12 cellular contexts compared by ENCODE assay signal in the genomic region with DNA sequence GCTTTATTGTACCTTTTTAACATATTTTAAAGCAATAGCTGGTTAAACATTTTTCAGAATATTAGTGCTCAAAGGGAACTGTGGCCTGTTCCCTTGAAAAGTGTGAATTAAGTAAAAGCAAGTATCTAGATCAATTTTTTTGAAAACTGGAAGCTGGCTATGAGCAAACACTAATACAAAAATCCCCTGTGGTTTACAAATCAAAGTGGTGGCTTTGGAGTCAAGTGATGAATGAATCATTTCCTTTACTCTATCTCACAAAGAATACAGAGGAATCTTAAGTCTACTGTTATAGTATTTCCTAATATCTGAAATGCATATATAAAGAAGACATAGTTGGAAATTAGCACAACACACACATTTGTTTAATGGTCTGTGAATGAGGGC.
A peak's percentile ranks its signal among the peaks of the same experiment; 100 is the strongest.
DNase-seq lines count a peak whose midpoint lies in the region; ATAC-seq and TF ChIP-seq lines count a peak whose summit lies in the region.
"Had no signal": no experiment of that assay in that cellular context is flagged by ENCODE, and none has a peak within 500 bp of the region (broad histone marks: within the 10 kb centered on the region; RNA-seq: fewer than 3 reads in every experiment).

No MANE protein-coding gene starts in this region.

- no peak for TF ChIP-seq POLR2A in tibial nerve (IDR thresholded peaks at IDR 0.05)

- H3K9me3 Mint-ChIP-seq in activated CD8-positive, alpha-beta T cell treated with anti-CD3 and anti-CD28 coated beads for 36 hours, result peaks cover 1% of the 10 kb centered on the region

- H3K9me3 ChIP-seq in tibial nerve, result peaks cover 0 to 10% (median 0%) of the 10 kb centered on the region in 4 donors
- H3K9me3 ChIP-seq: pancreas had no signal

- H3K4me1 ChIP-seq in tibial nerve, result no peaks in the 10 kb centered on the region
- H3K4me1 ChIP-seq: pancreas had no signal

- peaks cover 11% of the 10 kb centered on the region for H3K4me1 Mint-ChIP-seq in activated CD8-positive, alpha-beta T cell treated with anti-CD3 and anti-CD28 coated beads for 36 hours (ENCODE audit: low read depth)

- CTCF ChIA-PET in activated CD8-positive, alpha-beta T cell treated with anti-CD3 and anti-CD28 coated beads for 36 hours (lab: Charles Lee), result interaction anchor here (2.3 kb wide), 1 partner anchor 59 kb away, joined by 6 read pairs; no protein-coding TSS in a partner anchor

- H3K27ac Mint-ChIP-seq in activated CD8-positive, alpha-beta T cell treated with anti-CD3 and anti-CD28 coated beads for 36 hours, result peak overlapping the region; percentile 40

- TF ChIP-seq CTCF in activated CD8-positive, alpha-beta T cell treated with anti-CD3 and anti-CD28 coated beads for 36 hours (IDR thresholded peaks at IDR 0.05), result no peak
- TF ChIP-seq CTCF in tibial nerve (IDR thresholded peaks at IDR 0.05), result no peak

- intact Hi-C loops in activated CD8-positive, alpha-beta T cell treated with anti-CD3 and anti-CD28 coated beads for 36 hours (cut with micrococcal nuclease), result loop anchor here (5.0 kb wide), 1 partner anchor 53 kb away; no protein-coding TSS in a partner anchor

- ATAC-seq in GM19372 (IDR thresholded peaks at IDR 0.05; ENCODE audit: low read depth, unreplicated experiment) (peak; percentile 63), HG03064 (IDR thresholded peaks at IDR 0.05; ENCODE audit: low read depth, unreplicated experiment) (peak; percentile 69), esophagus mucosa (no peak)
- peak; percentile 85 for ATAC-seq in activated CD8-positive, alpha-beta T cell treated with anti-CD3 and anti-CD28 coated beads for 36 hours
- ATAC-seq: pancreas had no signal

- H3K27me3 ChIP-seq in tibial nerve, result no peaks in the 10 kb centered on the region
- H3K27me3 ChIP-seq: pancreas had no signal

- H3K4me3 Mint-ChIP-seq in activated CD8-positive, alpha-beta T cell treated with anti-CD3 and anti-CD28 coated beads for 36 hours, result no peak overlapping the region

- no peak for TF ChIP-seq EP300 in tibial nerve (IDR thresholded peaks at IDR 0.05)

- no peak overlapping the region for H3K4me3 ChIP-seq in tibial nerve
- H3K4me3 ChIP-seq: pancreas had no signal

- DNase-seq in A172 (ENCODE audit: low spot score), result peak; percentile 51
- no peak for DNase-seq in activated CD8-positive, alpha-beta T cell treated with anti-CD3 and anti-CD28 coated beads for 36 hours
- DNase-seq in tibial nerve (ENCODE audit: low spot score in 2 of 2), result no peak
- no peak for DNase-seq in activated effector memory CD4-positive, alpha-beta T cell treated with anti-CD3 and anti-CD28 coated beads, Interleukin-2, amount 50 U/mL, for 16 hours
- no peak for DNase-seq in GDM1 (lab: John Stamatoyannopoulos, UW)
- DNase-seq: amygdala, kidney glomerular epithelial cell, pancreas, WERI-Rb-1 had no signal

- no peaks in the 10 kb centered on the region for H3K36me3 Mint-ChIP-seq in activated CD8-positive, alpha-beta T cell treated with anti-CD3 and anti-CD28 coated beads for 36 hours (ENCODE audit: low read depth)

- peaks cover 16% of the 10 kb centered on the region for H3K27me3 Mint-ChIP-seq in activated CD8-positive, alpha-beta T cell treated with anti-CD3 and anti-CD28 coated beads for 36 hours

- POLR2A ChIA-PET in activated CD8-positive, alpha-beta T cell treated with anti-CD3 and anti-CD28 coated beads for 36 hours (lab: Charles Lee), result no interaction called here

- no peaks in the 10 kb centered on the region for H3K36me3 ChIP-seq in tibial nerve
- H3K36me3 ChIP-seq: pancreas, WERI-Rb-1 had no signal

- no peak overlapping the region for H3K27ac ChIP-seq in tibial nerve
- H3K27ac ChIP-seq: pancreas, WERI-Rb-1 had no signal
